ENCODE assay signal across 15 cellular contexts in the genomic region with DNA sequence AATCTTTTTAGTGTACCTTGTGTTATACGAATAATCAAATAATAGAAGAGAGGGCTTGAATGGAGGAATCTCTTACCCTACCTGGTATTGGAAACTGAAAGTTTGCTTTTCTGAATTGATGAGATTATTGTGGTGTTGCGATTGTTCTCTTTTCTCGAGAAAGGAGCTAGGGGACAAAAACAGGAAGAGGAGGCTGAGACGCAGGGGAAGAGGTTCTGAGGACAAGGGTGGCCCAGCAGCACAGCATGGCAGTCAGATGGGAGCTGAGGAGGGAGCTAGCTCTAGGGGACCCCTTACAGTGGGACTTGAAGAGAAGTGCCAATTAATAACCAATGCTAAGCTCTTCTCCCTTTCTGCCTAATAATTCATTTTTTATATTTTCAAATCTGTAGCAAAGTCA.
A peak's percentile ranks its signal among the peaks of the same experiment; 100 is the strongest.
DNase-seq lines count a peak whose midpoint lies in the region; ATAC-seq and TF ChIP-seq lines count a peak whose summit lies in the region.
"Had no signal": no experiment of that assay in that cellular context is flagged by ENCODE, and none has a peak within 500 bp of the region (broad histone marks: within the 10 kb centered on the region; RNA-seq: fewer than 3 reads in every experiment).

No MANE protein-coding gene starts in this region.

- no peak for TF ChIP-seq CTCF in neural crest cell (conservative IDR thresholded peaks at IDR 0.05)
- no peak for TF ChIP-seq CTCF in CD14-positive monocyte (IDR thresholded peaks at IDR 0.05)

- H3K4me1 Mint-ChIP-seq in activated CD4-positive, alpha-beta T cell treated with anti-CD3 and anti-CD28 coated beads for 36 hours, result peaks cover 37% of the 10 kb centered on the region
- peaks cover 50% of the 10 kb centered on the region for H3K4me1 Mint-ChIP-seq in neural crest cell
- H3K4me1 Mint-ChIP-seq in CD14-positive monocyte, result peaks cover 11% of the 10 kb centered on the region

- H3K36me3 Mint-ChIP-seq in activated CD4-positive, alpha-beta T cell treated with anti-CD3 and anti-CD28 coated beads for 36 hours (ENCODE audit: low read depth), result no peaks in the 10 kb centered on the region
- no peaks in the 10 kb centered on the region for H3K36me3 Mint-ChIP-seq in neural crest cell (ENCODE audit: low read depth)
- no peaks in the 10 kb centered on the region for H3K36me3 Mint-ChIP-seq in CD14-positive monocyte
- H3K36me3 Mint-ChIP-seq: neural progenitor cell had no signal

- no peak for DNase-seq in activated CD4-positive, alpha-beta T cell treated with anti-CD3 and anti-CD28 coated beads for 36 hours
- no peak for DNase-seq in activated CD4-positive, alpha-beta T cell treated with anti-CD3 and anti-CD28 coated beads, Interleukin-2, amount 50 U/mL, for 1 hour
- DNase-seq in MV-4-11 (lab: John Stamatoyannopoulos, UW) (peak; percentile 60), neural crest cell (ENCODE audit: low read depth, low spot score) (no peak), DMS153 (lab: John Stamatoyannopoulos, UW) (no peak), CD14-positive monocyte (ENCODE audit: low spot score) (no peak), NCI-H446 treated with DMSO at 0.1 percent for 48 hours (lab: John Stamatoyannopoulos, UW) (no peak)
- DNase-seq: 8988T; activated CD4-positive, CD25-positive, alpha-beta regulatory T cell treated with anti-CD3 and anti-CD28 coated beads, Interleukin-2, amount 50 U/mL, for 72 hours; activated naive CD4-positive, alpha-beta T cell treated with Interleukin-2 at 50 U/mL for 16 hours; H9; SK-N-SH had no signal

- H3K4me3 Mint-ChIP-seq in activated CD4-positive, alpha-beta T cell treated with anti-CD3 and anti-CD28 coated beads for 36 hours, result peak overlapping the region; percentile 20
- H3K4me3 Mint-ChIP-seq in neural crest cell (peak overlapping the region; percentile 50), CD14-positive monocyte (no peak overlapping the region)
- H3K4me3 Mint-ChIP-seq: H9, neural progenitor cell had no signal

- CTCF ChIA-PET in activated CD4-positive, alpha-beta T cell treated with anti-CD3 and anti-CD28 coated beads for 36 hours (lab: Charles Lee), result no interaction called here

- peak overlapping the region; percentile 93 for H3K27ac ChIP-seq in angular gyrus (ENCODE audit: low read depth, low read length)
- H3K27ac ChIP-seq: epithelial cell of prostate, neural progenitor cell had no signal

- H3K9me3 Mint-ChIP-seq in activated CD4-positive, alpha-beta T cell treated with anti-CD3 and anti-CD28 coated beads for 36 hours (ENCODE audit: low read depth), result no peaks in the 10 kb centered on the region
- H3K9me3 Mint-ChIP-seq in neural crest cell (no peaks in the 10 kb centered on the region), CD14-positive monocyte (peaks cover 0 to 1% (median 0%) of the 10 kb centered on the region in 7 donors)
- H3K9me3 Mint-ChIP-seq: H9 had no signal

- POLR2A ChIA-PET in activated CD4-positive, alpha-beta T cell treated with anti-CD3 and anti-CD28 coated beads for 36 hours (lab: Charles Lee), result no interaction called here

- H3K27me3 Mint-ChIP-seq in activated CD4-positive, alpha-beta T cell treated with anti-CD3 and anti-CD28 coated beads for 36 hours, result no peaks in the 10 kb centered on the region
- H3K27me3 Mint-ChIP-seq in neural crest cell (ENCODE audit: low read depth) (no peaks in the 10 kb centered on the region), CD14-positive monocyte (ENCODE audit: low read depth in 3 of 3) (no peaks in the 10 kb centered on the region)

- intact Hi-C loops in activated CD4-positive, alpha-beta T cell treated with anti-CD3 and anti-CD28 coated beads for 36 hours (cut with DNase I, micrococcal nuclease), result no loop called here
- intact Hi-C loops in CD14-positive monocyte (cut with micrococcal nuclease), result no loop called here

- peak overlapping the region; percentile 77 for H3K27ac Mint-ChIP-seq in activated CD4-positive, alpha-beta T cell treated with anti-CD3 and anti-CD28 coated beads for 36 hours
- peak overlapping the region; percentile 96 for H3K27ac Mint-ChIP-seq in neural crest cell (ENCODE audit: unreplicated experiment)
- H3K27ac Mint-ChIP-seq in CD14-positive monocyte, result peak overlapping the region in 3 of 7 donors; percentile 32 to 58 (median 38)
- H3K27ac Mint-ChIP-seq: neural progenitor cell had no signal

- peak; percentile 55 for ATAC-seq in activated CD4-positive, alpha-beta T cell treated with anti-CD3 and anti-CD28 coated beads for 36 hours

Comparison
In these comparisons a context has a peak if more than half of its experiments do, and no peak if none do; other contexts are left out.
1. H3K4me3 Mint-ChIP-seq: peak in activated CD4-positive, alpha-beta T cell treated with anti-CD3 and anti-CD28 coated beads for 36 hours (single experiment) and neural crest cell (single experiment); none in CD14-positive monocyte (0 of 2).